1 cellular context compared by ENCODE assay signal in genomic region chr11:129973809-129974208, GRCh38.
A peak's percentile ranks its signal among the peaks of the same experiment; 100 is the strongest.
TF ChIP-seq lines count a peak whose summit lies in the region.

No MANE protein-coding gene starts in this region.

TF ChIP-seq in HepG2, 621 proteins besides CTCF, POLR2A, EP300 and RAD21 (continued from another document and continues in another):
- TF ChIP-seq ZNF761 (CRISPR knock-in tag; conservative IDR thresholded peaks at IDR 0.05) (no peak), FOSL2 (CRISPR knock-in tag; IDR thresholded peaks at IDR 0.05) (0 out of 2 replicates have a peak, but pooled peaks have one; percentile 17), MIXL1 (CRISPR knock-in tag; IDR thresholded peaks at IDR 0.05) (no peak), CEBPG (CRISPR knock-in tag; IDR thresholded peaks at IDR 0.05) (0 out of 2 replicates have a peak, but pooled peaks have one; percentile 28), TCF7 (IDR thresholded peaks at IDR 0.05; ENCODE audit: low read depth) (no peak), ZNF800 (CRISPR knock-in tag; IDR thresholded peaks at IDR 0.05) (peak; percentile 56; the same call in 1 of the 2 replicates), SRSF4 (IDR thresholded peaks at IDR 0.05; ENCODE audit: low read depth, low read length, poor library complexity, severe bottlenecking) (no peak), ZNF768 (CRISPR knock-in tag; IDR thresholded peaks at IDR 0.05) (peak; percentile 25; the same call in 1 of the 2 replicates), MTA1 (CRISPR knock-in tag; IDR thresholded peaks at IDR 0.05; ENCODE audit: borderline replicate concordance) (peak; percentile 70; the same call in 1 of the 2 replicates), CENPBD1 (CRISPR knock-in tag; IDR thresholded peaks at IDR 0.05; ENCODE audit: borderline replicate concordance, low read depth) (no peak), ZFP37 (CRISPR knock-in tag; IDR thresholded peaks at IDR 0.05; ENCODE audit: borderline replicate concordance) (no peak), DR1 (CRISPR knock-in tag; IDR thresholded peaks at IDR 0.05) (no peak), TFAP4 (IDR thresholded peaks at IDR 0.05; ENCODE audit: borderline replicate concordance, low read depth) (peak; percentile 80; the same call in 1 of the 2 replicates), IRX3 (CRISPR knock-in tag; IDR thresholded peaks at IDR 0.05; ENCODE audit: borderline replicate concordance, low read depth) (no peak), GRHL1 (CRISPR knock-in tag; conservative IDR thresholded peaks at IDR 0.05) (no peak), ZNF207 (IDR thresholded peaks at IDR 0.05; ENCODE audit: borderline replicate concordance) (no peak), IRF2 (CRISPR knock-in tag; IDR thresholded peaks at IDR 0.05) (peak; percentile 35; the same call in 1 of the 2 replicates), TOPORS (CRISPR knock-in tag; IDR thresholded peaks at IDR 0.05) (no peak), ZNF24 (IDR thresholded peaks at IDR 0.05) (peak; percentile 43; the same call in 1 of the 2 replicates), SNAPC2 (CRISPR knock-in tag; IDR thresholded peaks at IDR 0.05) (no peak), ASH2L (IDR thresholded peaks at IDR 0.05; ENCODE audit: insufficient read length, low read depth, low read length) (peak; percentile 52), RFXAP (CRISPR knock-in tag; IDR thresholded peaks at IDR 0.05; ENCODE audit: borderline replicate concordance) (no peak), BCL6 (CRISPR knock-in tag; IDR thresholded peaks at IDR 0.05) (0 out of 2 replicates have a peak, but pooled peaks have one; percentile 48), ATF6 (CRISPR knock-in tag; conservative IDR thresholded peaks at IDR 0.05) (no peak), MTERF4 (CRISPR knock-in tag; IDR thresholded peaks at IDR 0.05) (no peak), THAP11 (CRISPR knock-in tag; IDR thresholded peaks at IDR 0.05) (no peak), UBTF (CRISPR knock-in tag; IDR thresholded peaks at IDR 0.05) (peak; percentile 43), ZNF574 (CRISPR knock-in tag; IDR thresholded peaks at IDR 0.05) (0 out of 2 replicates have a peak, but pooled peaks have one; percentile 35), ZBTB2 (CRISPR knock-in tag; IDR thresholded peaks at IDR 0.05; ENCODE audit: low read depth) (no peak), POLR2AphosphoS5 (IDR thresholded peaks at IDR 0.05; ENCODE audit: low read depth, low read length) (no peak), ZFP91 (CRISPR knock-in tag; IDR thresholded peaks at IDR 0.05; ENCODE audit: borderline replicate concordance) (no peak), ARID3A (IDR thresholded peaks at IDR 0.05; ENCODE audit: low read depth, low read length) (0 out of 2 replicates have a peak, but pooled peaks have one; percentile 9), GMEB1 (CRISPR knock-in tag; IDR thresholded peaks at IDR 0.05; ENCODE audit: borderline replicate concordance) (no peak), SP5 (CRISPR knock-in tag; IDR thresholded peaks at IDR 0.05; ENCODE audit: borderline replicate concordance, low read depth) (peak; percentile 79; the same call in 1 of the 2 replicates), SOX6 (IDR thresholded peaks at IDR 0.05) (no peak), SOX6 (CRISPR knock-in tag; IDR thresholded peaks at IDR 0.05) (no peak), YEATS4 (CRISPR knock-in tag; IDR thresholded peaks at IDR 0.05; ENCODE audit: borderline replicate concordance) (no peak)
